ENCODE assay signal across 31 cellular contexts in genomic region chr16:28156031-28156680, GRCh38. TPM values are rescaled to one million over a fixed set of nuclear protein-coding genes. Genes with fewer than 3 reads are reported as not detected.
DNase-seq lines count a peak whose midpoint lies in the region; ATAC-seq and TF ChIP-seq lines count a peak whose summit lies in the region.
"Had no signal": no experiment of that assay in that cellular context is flagged by ENCODE, and none has a peak within 500 bp of the region (broad histone marks: within the 10 kb centered on the region; RNA-seq: fewer than 3 reads in every experiment).

No MANE protein-coding gene starts in this region.

- H3K4me3 ChIP-seq in CD4-positive, alpha-beta memory T cell (ENCODE audit: low read length in 2 of 2) = no peak overlapping the region
- H3K4me3 ChIP-seq: HAP-1, left lung, PC-9, prostate gland, right lobe of liver, SK-N-MC, spleen, tibial nerve had no signal

- H3K27me3 ChIP-seq in CD4-positive, alpha-beta memory T cell (ENCODE audit: insufficient read depth, low read length) = no peaks in the 10 kb centered on the region
- H3K27me3 ChIP-seq: left lung, right lobe of liver, spleen, tibial nerve had no signal

- no peak for DNase-seq in activated CD4-positive, alpha-beta T cell treated with anti-CD3 and anti-CD28 coated beads, Interleukin-2, amount 10 ng/mL, durations not matched to agents 7 days and 5 days
- no peak for DNase-seq in activated CD4-positive, alpha-beta T cell treated with anti-CD3 and anti-CD28 coated beads, Interleukin-2, amount 50 U/mL, for 48 hours
- no peak for DNase-seq in CD4-positive, alpha-beta memory T cell
- no peak for DNase-seq in activated CD8-positive, alpha-beta T cell treated with anti-CD3 and anti-CD28 coated beads for 36 hours
- DNase-seq in naive thymus-derived CD8-positive, alpha-beta T cell = no peak
- DNase-seq in NCI-H146 (lab: John Stamatoyannopoulos, UW) = no peak
- DNase-seq: activated CD4-positive, CD25-positive, alpha-beta regulatory T cell treated with anti-CD3 and anti-CD28 coated beads, Interleukin-2, amount 50 U/mL, for 72 hours; activated CD8-positive, alpha-beta memory T cell treated with anti-CD3 and anti-CD28 coated beads, Interleukin-2, amount 10 ng/mL, durations not matched to agents 7 days and 5 days; activated naive CD8-positive, alpha-beta T cell treated with anti-CD3 and anti-CD28 coated beads, Interleukin-2, amount 10 ng/mL, durations not matched to agents 7 days and 5 days; aorta; immature natural killer cell; left lung; MM.1S; NCI-H2081; NCI-H524 treated with DMSO at 0.1 percent for 48 hours; NK-92 treated with Interleukin-12 subunit alpha and Interleukin-12 subunit beta, amount 100 ng/mL, for 24 hours; nucleus accumbens; right lobe of liver; spleen; stimulated activated CD4-positive, alpha-beta T cell treated with anti-CD3 and anti-CD28 coated beads, Interleukin-2, amount 100 ng/mL, for 24 hours; stimulated activated CD8-positive, alpha-beta memory T cell treated with anti-CD3 and anti-CD28 coated beads, Interleukin-4, amount 100 ng/mL, for 48 hours had no signal

- H3K9me3 ChIP-seq in CD4-positive, alpha-beta memory T cell (ENCODE audit: control insufficient read depth in 1 of 2, low read length in 2 of 2) = no peaks in the 10 kb centered on the region
- H3K9me3 ChIP-seq: HAP-1, left lung, prostate gland, right lobe of liver, spleen, tibial nerve had no signal

- H3K27ac Mint-ChIP-seq in activated CD4-positive, alpha-beta T cell treated with anti-CD3 and anti-CD28 coated beads, Interleukin-2, amount 10 ng/mL, durations not matched to agents 7 days and 5 days = peak overlapping the region; percentile 33
- peak overlapping the region in 4 of 7 donors; percentile 61 to 83 (median 74) for H3K27ac Mint-ChIP-seq in CD4-positive, alpha-beta memory T cell
- H3K27ac Mint-ChIP-seq in activated CD8-positive, alpha-beta T cell treated with anti-CD3 and anti-CD28 coated beads for 36 hours = peak overlapping the region; percentile 57
- peak overlapping the region in 6 of 10 donors; percentile 36 to 77 (median 64) for H3K27ac Mint-ChIP-seq in naive thymus-derived CD8-positive, alpha-beta T cell
- H3K27ac Mint-ChIP-seq: activated naive CD8-positive, alpha-beta T cell treated with anti-CD3 and anti-CD28 coated beads, Interleukin-2, amount 10 ng/mL, durations not matched to agents 7 days and 5 days; activated T-helper 1 cell treated with anti-CD3 and anti-CD28 coated beads, Interleukin-12 subunit alpha, Interleukin-12 subunit beta, Interleukin-2, Interleukin-4 antibody, amounts not matched to agents 30 ng/mL and 10 ng/mL and 1 ng/mL, durations not matched to agents 14 hours and 24 hours and 36 hours; memory B cell had no signal

- POLR2A ChIA-PET in activated CD4-positive, alpha-beta T cell treated with anti-CD3 and anti-CD28 coated beads, Interleukin-2, amount 10 ng/mL, durations not matched to agents 7 days and 5 days (lab: Charles Lee) = no interaction called here
- POLR2A ChIA-PET in CD4-positive, alpha-beta memory T cell (lab: Charles Lee; ENCODE audit: partially characterized antibody) = interaction anchor here (1.1 to 2.2 kb wide), 2 partner anchors 38 to 46 kb away, joined by 3 to 7 read pairs; no protein-coding TSS in a partner anchor
- POLR2A ChIA-PET in activated CD8-positive, alpha-beta T cell treated with anti-CD3 and anti-CD28 coated beads for 36 hours (lab: Charles Lee) = interaction anchor here (0.6 kb wide), 1 partner anchor 16 kb away, joined by 4 read pairs; no protein-coding TSS in a partner anchor
- POLR2A ChIA-PET in naive thymus-derived CD8-positive, alpha-beta T cell (lab: Charles Lee) = interaction anchor here (0.8 to 1.3 kb wide), 3 partner anchors 9 to 54 kb away, joined by 3 to 5 read pairs (median 5); no protein-coding TSS in a partner anchor

- no peaks in the 10 kb centered on the region for H3K27me3 Mint-ChIP-seq in activated CD4-positive, alpha-beta T cell treated with anti-CD3 and anti-CD28 coated beads, Interleukin-2, amount 10 ng/mL, durations not matched to agents 7 days and 5 days
- no peaks in the 10 kb centered on the region for H3K27me3 Mint-ChIP-seq in CD4-positive, alpha-beta memory T cell
- no peaks in the 10 kb centered on the region for H3K27me3 Mint-ChIP-seq in activated CD8-positive, alpha-beta T cell treated with anti-CD3 and anti-CD28 coated beads for 36 hours
- no peaks in the 10 kb centered on the region for H3K27me3 Mint-ChIP-seq in naive thymus-derived CD8-positive, alpha-beta T cell
- H3K27me3 Mint-ChIP-seq: activated CD8-positive, alpha-beta memory T cell treated with anti-CD3 and anti-CD28 coated beads, Interleukin-2, amount 10 ng/mL, durations not matched to agents 7 days and 5 days; activated naive CD8-positive, alpha-beta T cell treated with anti-CD3 and anti-CD28 coated beads, Interleukin-2, amount 10 ng/mL, durations not matched to agents 7 days and 5 days; memory B cell had no signal

- H3K9me3 Mint-ChIP-seq in activated CD4-positive, alpha-beta T cell treated with anti-CD3 and anti-CD28 coated beads, Interleukin-2, amount 10 ng/mL, durations not matched to agents 7 days and 5 days = no peaks in the 10 kb centered on the region
- H3K9me3 Mint-ChIP-seq in CD4-positive, alpha-beta memory T cell = no peaks in the 10 kb centered on the region
- H3K9me3 Mint-ChIP-seq in activated CD8-positive, alpha-beta T cell treated with anti-CD3 and anti-CD28 coated beads for 36 hours = no peaks in the 10 kb centered on the region
- H3K9me3 Mint-ChIP-seq in naive thymus-derived CD8-positive, alpha-beta T cell = no peaks in the 10 kb centered on the region
- H3K9me3 Mint-ChIP-seq: activated naive CD8-positive, alpha-beta T cell treated with anti-CD3 and anti-CD28 coated beads, Interleukin-2, amount 10 ng/mL, durations not matched to agents 7 days and 5 days; activated T-helper 1 cell treated with anti-CD3 and anti-CD28 coated beads, Interleukin-12 subunit alpha, Interleukin-12 subunit beta, Interleukin-2, Interleukin-4 antibody, amounts not matched to agents 30 ng/mL and 10 ng/mL and 1 ng/mL, durations not matched to agents 14 hours and 24 hours and 36 hours; immature natural killer cell; memory B cell had no signal

- no peak overlapping the region for H3K4me3 Mint-ChIP-seq in activated CD4-positive, alpha-beta T cell treated with anti-CD3 and anti-CD28 coated beads, Interleukin-2, amount 10 ng/mL, durations not matched to agents 7 days and 5 days
- peak overlapping the region in 2 of 8 donors; percentile 32 to 63 for H3K4me3 Mint-ChIP-seq in CD4-positive, alpha-beta memory T cell
- H3K4me3 Mint-ChIP-seq in activated CD8-positive, alpha-beta T cell treated with anti-CD3 and anti-CD28 coated beads for 36 hours = no peak overlapping the region
- no peak overlapping the region for H3K4me3 Mint-ChIP-seq in naive thymus-derived CD8-positive, alpha-beta T cell
- H3K4me3 Mint-ChIP-seq: activated CD8-positive, alpha-beta memory T cell treated with anti-CD3 and anti-CD28 coated beads, Interleukin-2, amount 10 ng/mL, durations not matched to agents 7 days and 5 days; activated naive CD8-positive, alpha-beta T cell treated with anti-CD3 and anti-CD28 coated beads, Interleukin-2, amount 10 ng/mL, durations not matched to agents 7 days and 5 days; activated T-helper 1 cell treated with anti-CD3 and anti-CD28 coated beads, Interleukin-12 subunit alpha, Interleukin-12 subunit beta, Interleukin-2, Interleukin-4 antibody, amounts not matched to agents 30 ng/mL and 10 ng/mL and 1 ng/mL, durations not matched to agents 14 hours and 24 hours and 36 hours; immature natural killer cell; memory B cell had no signal

- CTCF ChIA-PET in activated CD4-positive, alpha-beta T cell treated with anti-CD3 and anti-CD28 coated beads, Interleukin-2, amount 10 ng/mL, durations not matched to agents 7 days and 5 days (lab: Charles Lee) = interaction anchor here (0.8 kb wide), 1 partner anchor 11 kb away, joined by 3 read pairs; no protein-coding TSS in a partner anchor
- CTCF ChIA-PET in CD4-positive, alpha-beta memory T cell (lab: Charles Lee; ENCODE audit: partially characterized antibody) = interaction anchor here (3.0 kb wide), 1 partner anchor 62 kb away, joined by 13 read pairs; no protein-coding TSS in a partner anchor
- CTCF ChIA-PET in activated CD8-positive, alpha-beta T cell treated with anti-CD3 and anti-CD28 coated beads for 36 hours (lab: Charles Lee) = interaction anchor here (3.3 kb wide), 1 partner anchor 62 kb away, joined by 16 read pairs; no protein-coding TSS in a partner anchor

- H3K36me3 ChIP-seq in CD4-positive, alpha-beta memory T cell (ENCODE audit: insufficient read depth, low read length) = peaks cover 49% of the 10 kb centered on the region
- H3K36me3 ChIP-seq: prostate gland had no signal

- peaks cover 56% of the 10 kb centered on the region for H3K4me1 Mint-ChIP-seq in activated CD4-positive, alpha-beta T cell treated with anti-CD3 and anti-CD28 coated beads, Interleukin-2, amount 10 ng/mL, durations not matched to agents 7 days and 5 days
- H3K4me1 Mint-ChIP-seq in CD4-positive, alpha-beta memory T cell = peaks cover 42 to 63% (median 54%) of the 10 kb centered on the region in 4 donors
- peaks cover 61% of the 10 kb centered on the region for H3K4me1 Mint-ChIP-seq in activated CD8-positive, alpha-beta T cell treated with anti-CD3 and anti-CD28 coated beads for 36 hours (ENCODE audit: low read depth)
- peaks cover 31 to 67% (median 63%) of the 10 kb centered on the region in 4 donors for H3K4me1 Mint-ChIP-seq in naive thymus-derived CD8-positive, alpha-beta T cell

- peaks cover 38% of the 10 kb centered on the region for H3K4me1 ChIP-seq in CD4-positive, alpha-beta memory T cell (ENCODE audit: insufficient read depth, low read length)
- H3K4me1 ChIP-seq: prostate gland had no signal

- no peak overlapping the region for H3K27ac ChIP-seq in CD4-positive, alpha-beta memory T cell (ENCODE audit: low read depth, low read length)
- H3K27ac ChIP-seq: epithelial cell of prostate, PC-9, prostate gland, right lobe of liver, SK-N-MC, tibial nerve had no signal

- H3K36me3 Mint-ChIP-seq in activated CD4-positive, alpha-beta T cell treated with anti-CD3 and anti-CD28 coated beads, Interleukin-2, amount 10 ng/mL, durations not matched to agents 7 days and 5 days (ENCODE audit: low read depth) = peaks cover 70% of the 10 kb centered on the region
- H3K36me3 Mint-ChIP-seq in CD4-positive, alpha-beta memory T cell = peaks cover 58 to 69% of the 10 kb centered on the region in 2 donors
- peaks cover 55% of the 10 kb centered on the region for H3K36me3 Mint-ChIP-seq in activated CD8-positive, alpha-beta T cell treated with anti-CD3 and anti-CD28 coated beads for 36 hours (ENCODE audit: low read depth)
- peaks cover 16 to 91% (median 49%) of the 10 kb centered on the region in 3 donors for H3K36me3 Mint-ChIP-seq in naive thymus-derived CD8-positive, alpha-beta T cell

- no peak for TF ChIP-seq CTCF in activated CD8-positive, alpha-beta T cell treated with anti-CD3 and anti-CD28 coated beads for 36 hours (IDR thresholded peaks at IDR 0.05)

- intact Hi-C loops in CD4-positive, alpha-beta memory T cell (cut with micrococcal nuclease) = no loop called here
- intact Hi-C loops in activated CD8-positive, alpha-beta T cell treated with anti-CD3 and anti-CD28 coated beads for 36 hours (cut with micrococcal nuclease) = no loop called here

- ATAC-seq in activated CD8-positive, alpha-beta T cell treated with anti-CD3 and anti-CD28 coated beads for 36 hours = no peak
- no peak for ATAC-seq in naive thymus-derived CD8-positive, alpha-beta T cell
- ATAC-seq in GM19455 (IDR thresholded peaks at IDR 0.05; ENCODE audit: unreplicated experiment) (no peak), HG03457 (IDR thresholded peaks at IDR 0.05; ENCODE audit: unreplicated experiment) (no peak)
- ATAC-seq: activated CD8-positive, alpha-beta memory T cell treated with anti-CD3 and anti-CD28 coated beads, Interleukin-2, amount 10 ng/mL, durations not matched to agents 7 days and 5 days; left lung; right lobe of liver had no signal

RNA-seq across cellular contexts. Expression of gene XPO6, which starts 55.6 kb away (rescaled TPM):
- total RNA-seq in activated CD4-positive, alpha-beta T cell treated with anti-CD3 and anti-CD28 coated beads, Interleukin-2, amount 10 ng/mL, durations not matched to agents 7 days and 5 days = 100 to 1,000 TPM; 237 to 304 TPM
- total RNA-seq in CD4-positive, alpha-beta memory T cell = 100 to 1,000 TPM; 347 to 350 TPM
- 10 to 100 TPM; 35.7 to 90.7 TPM for polyA plus RNA-seq in CD4-positive, alpha-beta memory T cell
- 100 to 1,000 TPM; 250 to 253 TPM for total RNA-seq in activated CD8-positive, alpha-beta T cell treated with anti-CD3 and anti-CD28 coated beads for 36 hours
- total RNA-seq in naive thymus-derived CD8-positive, alpha-beta T cell = 100 to 1,000 TPM; 445 to 470 TPM
- 100 to 1,000 TPM in 1 of 3 donors, 10 to 100 TPM in 2; 90.2 to 109 (median 96.4) TPM for polyA plus RNA-seq in naive thymus-derived CD8-positive, alpha-beta T cell
